Comparison of ENCODE assay signal across 18 cellular contexts in the genomic region with DNA sequence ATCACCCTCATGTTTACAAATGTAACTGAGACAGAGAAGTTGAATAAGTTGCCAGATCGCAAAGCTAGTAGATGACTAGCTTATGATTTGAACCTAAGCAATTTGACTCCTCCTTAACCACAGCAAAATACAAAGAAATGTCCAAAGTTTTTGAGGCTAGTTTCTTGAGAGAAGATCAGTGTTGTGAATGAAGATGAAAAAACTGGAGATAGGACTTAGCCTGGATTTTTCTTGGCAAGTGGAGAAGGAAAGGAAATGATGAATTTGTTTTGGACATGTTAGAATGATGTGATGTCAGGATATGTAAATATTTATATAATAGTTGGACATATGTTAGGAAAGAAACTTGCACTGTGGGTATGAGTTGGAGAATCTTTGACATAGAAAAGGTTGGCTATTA.
DNase-seq lines count a peak whose midpoint lies in the region; TF ChIP-seq lines count a peak whose summit lies in the region.
"Had no signal": no experiment of that assay in that cellular context is flagged by ENCODE, and none has a peak within 500 bp of the region (broad histone marks: within the 10 kb centered on the region; RNA-seq: fewer than 3 reads in every experiment).

No MANE protein-coding gene starts in this region.

- TF ChIP-seq CTCF in astrocyte of the spinal cord (IDR thresholded peaks at IDR 0.05; ENCODE audit: low read depth, low read length) (no peak), fibroblast of the aortic adventitia (IDR thresholded peaks at IDR 0.05; ENCODE audit: insufficient read depth, low read length) (no peak)

- no peak overlapping the region for H3K4me3 ChIP-seq in astrocyte of the spinal cord (ENCODE audit: low read depth, low read length)
- H3K4me3 ChIP-seq in fibroblast of the aortic adventitia (ENCODE audit: low read depth, low read length) = no peak overlapping the region
- H3K4me3 ChIP-seq: BLaER1 treated with 17β-estradiol and CSF1 and Interleukin-3, amounts not matched to agents 10 nM and 100 nM; thyroid gland had no signal

- in situ Hi-C loops in astrocyte of the spinal cord (cut with HindIII; ENCODE audit: low sequenced_read_pairs) = no loop called here

- DNase-seq in LHCN-M2 (ENCODE audit: low read depth) = peak; percentile 36
- peak; percentile 63 for DNase-seq in astrocyte of the spinal cord (ENCODE audit: low read depth, low spot score)
- peak; percentile 6 for DNase-seq in fibroblast of the aortic adventitia (ENCODE audit: low read depth)
- peak; percentile 65 for DNase-seq in smooth muscle cell of the brain vasculature (ENCODE audit: low read depth, low spot score)
- no peak for DNase-seq in NCI-H2107 treated with DMSO at 0.1 percent for 48 hours (lab: John Stamatoyannopoulos, UW; ENCODE audit: unreplicated experiment)
- DNase-seq in Kasumi-1 (lab: John Stamatoyannopoulos, UW) = no peak
- DNase-seq in NCI-H1092 (lab: John Stamatoyannopoulos, UW) = no peak
- DNase-seq: activated CD8-positive, alpha-beta T cell treated with anti-CD3 and anti-CD28 coated beads for 36 hours; activated naive CD8-positive, alpha-beta T cell treated with anti-CD3 and anti-CD28 coated beads for 36 hours; activated T-cell treated with anti-CD3 and anti-CD28 coated beads, Interleukin-2, amount 50 U/mL, for 4 hours; head of caudate nucleus; immature natural killer cell; natural killer cell; NCI-H1436; NK-92 treated with Interleukin-12 subunit alpha and Interleukin-12 subunit beta, amount 100 ng/mL, for 24 hours; T-helper 17 cell; thyroid gland had no signal

Comparison
In these comparisons a context has a peak if more than half of its experiments do, and no peak if none do; other contexts are left out.
1. DNase-seq: peak in LHCN-M2 (single experiment), astrocyte of the spinal cord (single experiment), fibroblast of the aortic adventitia (single experiment) and smooth muscle cell of the brain vasculature (single experiment); none in NCI-H2107 treated with DMSO at 0.1 percent for 48 hours (single experiment), Kasumi-1 (0 of 2) and NCI-H1092 (single experiment).